1 cellular context compared by ENCODE assay signal in the genomic region with DNA sequence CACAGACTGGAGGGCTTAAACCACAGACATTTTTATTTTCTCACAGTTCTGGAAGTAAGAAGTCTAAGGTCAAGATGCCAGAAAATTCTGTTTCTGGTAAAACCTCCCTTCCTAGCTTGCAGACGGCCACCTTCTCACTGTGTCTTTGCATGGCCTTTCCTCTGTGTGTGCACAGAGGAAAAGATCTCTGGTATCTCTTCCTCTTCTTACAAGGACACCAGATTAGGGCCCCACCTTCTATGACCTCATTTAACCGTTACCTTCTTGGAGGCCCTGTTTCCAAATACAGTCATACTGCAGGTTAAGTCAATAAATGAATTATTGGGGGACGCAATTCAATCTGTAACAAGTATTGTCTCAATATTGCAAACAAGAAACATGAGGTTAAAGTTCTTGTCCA.
TF ChIP-seq lines count a peak whose summit lies in the region.

No MANE protein-coding gene starts in this region.

TF ChIP-seq in IMR-90, 13 proteins besides CTCF, POLR2A, EP300 and RAD21 (continued from another document):
- TF ChIP-seq, protein P1, sequence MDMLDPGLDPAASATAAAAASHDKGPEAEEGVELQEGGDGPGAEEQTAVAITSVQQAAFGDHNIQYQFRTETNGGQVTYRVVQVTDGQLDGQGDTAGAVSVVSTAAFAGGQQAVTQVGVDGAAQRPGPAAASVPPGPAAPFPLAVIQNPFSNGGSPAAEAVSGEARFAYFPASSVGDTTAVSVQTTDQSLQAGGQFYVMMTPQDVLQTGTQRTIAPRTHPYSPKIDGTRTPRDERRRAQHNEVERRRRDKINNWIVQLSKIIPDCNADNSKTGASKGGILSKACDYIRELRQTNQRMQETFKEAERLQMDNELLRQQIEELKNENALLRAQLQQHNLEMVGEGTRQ (IDR thresholded peaks at IDR 0.05; ENCODE audit: low read depth, low read length) = no peak
- TF ChIP-seq BHLHE40 (IDR thresholded peaks at IDR 0.05; ENCODE audit: low read depth, low read length) (no peak), MAZ (IDR thresholded peaks at IDR 0.05; ENCODE audit: borderline replicate concordance, low read depth, low read length) (no peak), NFE2L2 (IDR thresholded peaks at IDR 0.05; ENCODE audit: low read depth, low read length) (no peak)
- TF ChIP-seq, protein P2, sequence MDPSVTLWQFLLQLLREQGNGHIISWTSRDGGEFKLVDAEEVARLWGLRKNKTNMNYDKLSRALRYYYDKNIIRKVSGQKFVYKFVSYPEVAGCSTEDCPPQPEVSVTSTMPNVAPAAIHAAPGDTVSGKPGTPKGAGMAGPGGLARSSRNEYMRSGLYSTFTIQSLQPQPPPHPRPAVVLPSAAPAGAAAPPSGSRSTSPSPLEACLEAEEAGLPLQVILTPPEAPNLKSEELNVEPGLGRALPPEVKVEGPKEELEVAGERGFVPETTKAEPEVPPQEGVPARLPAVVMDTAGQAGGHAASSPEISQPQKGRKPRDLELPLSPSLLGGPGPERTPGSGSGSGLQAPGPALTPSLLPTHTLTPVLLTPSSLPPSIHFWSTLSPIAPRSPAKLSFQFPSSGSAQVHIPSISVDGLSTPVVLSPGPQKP (IDR thresholded peaks at IDR 0.05; ENCODE audit: borderline replicate concordance, low read depth, low read length) = no peak
